In the genomic region with DNA sequence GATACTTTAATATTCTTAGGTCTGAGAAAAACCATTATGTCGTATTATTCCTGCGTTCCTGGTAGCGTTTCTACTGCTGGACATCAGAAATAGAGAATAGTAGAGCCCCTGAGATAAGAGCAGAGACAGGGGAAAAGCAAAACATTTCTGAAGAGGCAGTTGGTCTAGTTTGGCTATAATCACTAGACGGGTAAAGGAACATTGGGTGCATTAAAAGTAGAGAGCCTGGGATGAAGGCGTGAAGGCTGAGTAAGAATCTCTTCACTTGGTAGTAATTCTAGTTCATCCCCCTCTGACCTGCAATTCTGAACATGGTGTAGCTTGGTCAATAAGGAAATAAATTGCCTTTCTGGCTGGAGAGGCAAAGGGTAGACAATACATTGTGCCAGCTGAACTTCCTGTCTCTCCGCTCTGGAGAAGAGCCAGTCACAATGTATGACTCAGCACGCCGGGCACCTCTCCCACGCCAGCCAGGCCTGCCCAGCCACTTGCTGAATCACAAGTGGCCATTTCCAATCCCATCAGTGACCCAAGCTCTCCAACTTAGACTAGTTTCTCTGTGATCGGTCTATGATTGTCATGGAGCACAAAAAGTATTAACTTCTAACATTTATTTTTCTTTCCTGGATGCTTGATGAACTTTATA, we compare ENCODE assay signal across 9 cellular contexts.
A peak's percentile ranks its signal among the peaks of the same experiment; 100 is the strongest.
DNase-seq lines count a peak whose midpoint lies in the region; ATAC-seq and TF ChIP-seq lines count a peak whose summit lies in the region.
"Had no signal": no experiment of that assay in that cellular context is flagged by ENCODE, and none has a peak within 500 bp of the region (broad histone marks: within the 10 kb centered on the region; RNA-seq: fewer than 3 reads in every experiment).

No MANE protein-coding gene starts in this region.

- no peak for TF ChIP-seq RAD21 in HCT116 (IDR thresholded peaks at IDR 0.05; ENCODE audit: low read depth)

- BruUV-seq in HCT116 (replicated peaks; lab: Mats Ljungman, UMichigan): no TSS peak

- RAD21 ChIA-PET in HCT116 (lab: Charles Lee; ENCODE audit: low non-redundant PET in 1 of 2, low total read pairs in 2 of 2, uncharacterized antibody in 2 of 2, unreplicated experiment in 2 of 2): no interaction called here

- DNase-seq in HCT116 (ENCODE audit: low read depth, low spot score) (peak; percentile 76), NOMO-1 treated with dmso at 0.1 percent for 144 hours (lab: John Stamatoyannopoulos, UW; ENCODE audit: unreplicated experiment) (peak; percentile 23), epithelial cell of esophagus (ENCODE audit: low read depth) (peak; percentile 92), osteoblast (ENCODE audit: insufficient read length, low spot score, missing footprints) (peak; percentile 27), SKM-1 (lab: John Stamatoyannopoulos, UW; ENCODE audit: unreplicated experiment) (no peak), activated gamma-delta T cell (lab: John Stamatoyannopoulos, UW) (no peak)
- DNase-seq in stimulated activated CD4-positive, alpha-beta T cell treated with anti-CD3 and anti-CD28 coated beads, Interleukin-2, amount 100 ng/mL, for 24 hours: no peak

- peak overlapping the region in 1 of 2 experiments; percentile 18; a peak in 2 of 4 replicates for H3K4me3 ChIP-seq in HCT116 (replicated peaks in 1 of 2; ENCODE audit: low read depth in 1 of 2, low read length in 2 of 2)
- H3K4me3 ChIP-seq in epithelial cell of esophagus (ENCODE audit: low read length): no peak overlapping the region
- H3K4me3 ChIP-seq in osteoblast (ENCODE audit: insufficient read depth, low read length): peak overlapping the region; percentile 29
- H3K4me3 ChIP-seq: tibial nerve had no signal

- H3K79me2 ChIP-seq in HCT116 (ENCODE audit: insufficient read depth, low read length) (no peaks in the 10 kb centered on the region), osteoblast (ENCODE audit: insufficient read depth, low read length) (no peaks in the 10 kb centered on the region)

- H3K27me3 ChIP-seq in HCT116 (ENCODE audit: insufficient read depth, low read length): no peaks in the 10 kb centered on the region
- H3K27me3 ChIP-seq in osteoblast (ENCODE audit: insufficient read depth, low read length): no peaks in the 10 kb centered on the region
- H3K27me3 ChIP-seq: tibial nerve had no signal

- no peaks in the 10 kb centered on the region for H3K9me2 ChIP-seq in HCT116 (ENCODE audit: insufficient read depth)

- H3K9me3 ChIP-seq in HCT116 (ENCODE audit: control insufficient read depth in 1 of 2, insufficient read depth in 1 of 2, low read depth in 1 of 2, low read length in 2 of 2) (no peaks in the 10 kb centered on the region), osteoblast (ENCODE audit: low read depth, low read length) (no peaks in the 10 kb centered on the region)
- H3K9me3 ChIP-seq: tibial nerve had no signal

- ATAC-seq in HCT116 (peak; percentile 98), HG03097 (IDR thresholded peaks at IDR 0.05; ENCODE audit: low FRiP score, unreplicated experiment) (no peak)

- CTCF ChIA-PET in HCT116 (lab: Charles Lee): no interaction called here

- H3K27ac ChIP-seq in HCT116 (ENCODE audit: low read depth, low read length) (peak overlapping the region; percentile 50), osteoblast (ENCODE audit: low read depth, low read length) (peak overlapping the region; percentile 69)

- peaks cover 8 to 22% of the 10 kb centered on the region in 2 experiments; a peak in 3 of 4 replicates for H3K4me1 ChIP-seq in HCT116 (ENCODE audit: control insufficient read depth in 1 of 2, insufficient read depth in 2 of 2, low read length in 2 of 2)
- H3K4me1 ChIP-seq in osteoblast (ENCODE audit: insufficient read depth, low read length): peaks cover 16% of the 10 kb centered on the region

- peak overlapping the region; percentile 93 for H2AFZ ChIP-seq in HCT116 (ENCODE audit: low read depth, low read length, poor library complexity, severe bottlenecking)
- H2AFZ ChIP-seq in osteoblast (ENCODE audit: low read length): peak overlapping the region; percentile 69

- intact Hi-C loops in HCT116 (cut with micrococcal nuclease): no loop called here

- no peak for TF ChIP-seq POLR2A in HCT116 (IDR thresholded peaks at IDR 0.05; ENCODE audit: borderline replicate concordance, extremely low read depth, insufficient read depth, insufficient read length)

- H4K20me1 ChIP-seq in HCT116 (ENCODE audit: insufficient read depth) (no peaks in the 10 kb centered on the region), osteoblast (ENCODE audit: insufficient read depth, low read length) (no peaks in the 10 kb centered on the region)

- no peaks in the 10 kb centered on the region for H3K36me3 ChIP-seq in HCT116 (ENCODE audit: control insufficient read depth in 1 of 2, insufficient read depth in 2 of 2, low read length in 2 of 2)
- no peaks in the 10 kb centered on the region for H3K36me3 ChIP-seq in osteoblast (ENCODE audit: insufficient read depth, low read length)
- H3K36me3 ChIP-seq: tibial nerve had no signal

- POLR2A ChIA-PET in HCT116 (lab: Charles Lee): no interaction called here

- TF ChIP-seq CTCF in HCT116 (IDR thresholded peaks at IDR 0.05 in 2 of 3, conservative IDR thresholded peaks at IDR 0.05 in 1 of 3; ENCODE audit: borderline replicate concordance in 1 of 3, insufficient read depth in 1 of 3, low read depth in 2 of 3, low read length in 2 of 3) (no peak), epithelial cell of esophagus (IDR thresholded peaks at IDR 0.05; ENCODE audit: insufficient read depth, low read depth, low read length, missing control alignments) (no peak), osteoblast (IDR thresholded peaks at IDR 0.05; ENCODE audit: extremely low read depth, low read depth, low read length) (no peak)

- peak overlapping the region; percentile 63 for H3K4me2 ChIP-seq in HCT116 (ENCODE audit: low read length)
- peak overlapping the region; percentile 42 for H3K4me2 ChIP-seq in osteoblast (ENCODE audit: insufficient read depth, low read length)

- H3K9ac ChIP-seq in HCT116 (ENCODE audit: low read length): 0 out of 2 replicates have a peak overlapping the region, but pooled peaks have one; percentile 4

TF ChIP-seq in HCT116, 20 proteins besides CTCF, POLR2A, EP300 and RAD21 (continues in another document):
- TF ChIP-seq ZNF274 (IDR thresholded peaks at IDR 0.05; ENCODE audit: low read depth, low read length) (no peak), FOSL1 (IDR thresholded peaks at IDR 0.05; ENCODE audit: low read depth) (peak; percentile 82), ZFX (IDR thresholded peaks at IDR 0.05) (no peak), CEBPB (IDR thresholded peaks at IDR 0.05; ENCODE audit: low read depth) (0 out of 2 replicates have a peak, but pooled peaks have one; percentile 13), ELF1 (IDR thresholded peaks at IDR 0.05; ENCODE audit: borderline replicate concordance, low read depth) (peak; percentile 30; the same call in 1 of the 2 replicates), EGR1 (IDR thresholded peaks at IDR 0.05; ENCODE audit: low read depth) (peak; percentile 85), EZH2phosphoT487 (IDR thresholded peaks at IDR 0.05; ENCODE audit: borderline replicate concordance) (no peak), SP1 (IDR thresholded peaks at IDR 0.05; ENCODE audit: low read depth) (peak; percentile 74), JUND (IDR thresholded peaks at IDR 0.05) (peak; percentile 84), EZH2 (IDR thresholded peaks at IDR 0.05) (no peak), SRF (IDR thresholded peaks at IDR 0.05; ENCODE audit: low read depth) (no peak), CBX3 (IDR thresholded peaks at IDR 0.05; ENCODE audit: low read depth) (peak; percentile 98), TCF7L2 (IDR thresholded peaks at IDR 0.05; ENCODE audit: borderline replicate concordance, extremely low read depth, insufficient read depth, insufficient read length) (no peak), POLR2AphosphoS5 (IDR thresholded peaks at IDR 0.05; ENCODE audit: low read depth, low read length) (peak; percentile 71), ATF3 (IDR thresholded peaks at IDR 0.05) (no peak), YY1 (IDR thresholded peaks at IDR 0.05; ENCODE audit: extremely low read depth, insufficient replicate concordance, low read depth, low read length) (peak; percentile 89)
- TF ChIP-seq, protein P1, sequence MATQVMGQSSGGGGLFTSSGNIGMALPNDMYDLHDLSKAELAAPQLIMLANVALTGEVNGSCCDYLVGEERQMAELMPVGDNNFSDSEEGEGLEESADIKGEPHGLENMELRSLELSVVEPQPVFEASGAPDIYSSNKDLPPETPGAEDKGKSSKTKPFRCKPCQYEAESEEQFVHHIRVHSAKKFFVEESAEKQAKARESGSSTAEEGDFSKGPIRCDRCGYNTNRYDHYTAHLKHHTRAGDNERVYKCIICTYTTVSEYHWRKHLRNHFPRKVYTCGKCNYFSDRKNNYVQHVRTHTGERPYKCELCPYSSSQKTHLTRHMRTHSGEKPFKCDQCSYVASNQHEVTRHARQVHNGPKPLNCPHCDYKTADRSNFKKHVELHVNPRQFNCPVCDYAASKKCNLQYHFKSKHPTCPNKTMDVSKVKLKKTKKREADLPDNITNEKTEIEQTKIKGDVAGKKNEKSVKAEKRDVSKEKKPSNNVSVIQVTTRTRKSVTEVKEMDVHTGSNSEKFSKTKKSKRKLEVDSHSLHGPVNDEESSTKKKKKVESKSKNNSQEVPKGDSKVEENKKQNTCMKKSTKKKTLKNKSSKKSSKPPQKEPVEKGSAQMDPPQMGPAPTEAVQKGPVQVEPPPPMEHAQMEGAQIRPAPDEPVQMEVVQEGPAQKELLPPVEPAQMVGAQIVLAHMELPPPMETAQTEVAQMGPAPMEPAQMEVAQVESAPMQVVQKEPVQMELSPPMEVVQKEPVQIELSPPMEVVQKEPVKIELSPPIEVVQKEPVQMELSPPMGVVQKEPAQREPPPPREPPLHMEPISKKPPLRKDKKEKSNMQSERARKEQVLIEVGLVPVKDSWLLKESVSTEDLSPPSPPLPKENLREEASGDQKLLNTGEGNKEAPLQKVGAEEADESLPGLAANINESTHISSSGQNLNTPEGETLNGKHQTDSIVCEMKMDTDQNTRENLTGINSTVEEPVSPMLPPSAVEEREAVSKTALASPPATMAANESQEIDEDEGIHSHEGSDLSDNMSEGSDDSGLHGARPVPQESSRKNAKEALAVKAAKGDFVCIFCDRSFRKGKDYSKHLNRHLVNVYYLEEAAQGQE (IDR thresholded peaks at IDR 0.05; ENCODE audit: low read depth): no peak

Comparison
In these comparisons a context has a peak if more than half of its experiments do, and no peak if none do; other contexts are left out.
1. DNase-seq: peak in HCT116 (single experiment), NOMO-1 treated with dmso at 0.1 percent for 144 hours (single experiment), epithelial cell of esophagus (single experiment) and osteoblast (single experiment); none in stimulated activated CD4-positive, alpha-beta T cell treated with anti-CD3 and anti-CD28 coated beads, Interleukin-2, amount 100 ng/mL, for 24 hours (0 of 2), SKM-1 (single experiment) and activated gamma-delta T cell (single experiment).